ENCODE assay signal across 1 cellular context in the genomic region with DNA sequence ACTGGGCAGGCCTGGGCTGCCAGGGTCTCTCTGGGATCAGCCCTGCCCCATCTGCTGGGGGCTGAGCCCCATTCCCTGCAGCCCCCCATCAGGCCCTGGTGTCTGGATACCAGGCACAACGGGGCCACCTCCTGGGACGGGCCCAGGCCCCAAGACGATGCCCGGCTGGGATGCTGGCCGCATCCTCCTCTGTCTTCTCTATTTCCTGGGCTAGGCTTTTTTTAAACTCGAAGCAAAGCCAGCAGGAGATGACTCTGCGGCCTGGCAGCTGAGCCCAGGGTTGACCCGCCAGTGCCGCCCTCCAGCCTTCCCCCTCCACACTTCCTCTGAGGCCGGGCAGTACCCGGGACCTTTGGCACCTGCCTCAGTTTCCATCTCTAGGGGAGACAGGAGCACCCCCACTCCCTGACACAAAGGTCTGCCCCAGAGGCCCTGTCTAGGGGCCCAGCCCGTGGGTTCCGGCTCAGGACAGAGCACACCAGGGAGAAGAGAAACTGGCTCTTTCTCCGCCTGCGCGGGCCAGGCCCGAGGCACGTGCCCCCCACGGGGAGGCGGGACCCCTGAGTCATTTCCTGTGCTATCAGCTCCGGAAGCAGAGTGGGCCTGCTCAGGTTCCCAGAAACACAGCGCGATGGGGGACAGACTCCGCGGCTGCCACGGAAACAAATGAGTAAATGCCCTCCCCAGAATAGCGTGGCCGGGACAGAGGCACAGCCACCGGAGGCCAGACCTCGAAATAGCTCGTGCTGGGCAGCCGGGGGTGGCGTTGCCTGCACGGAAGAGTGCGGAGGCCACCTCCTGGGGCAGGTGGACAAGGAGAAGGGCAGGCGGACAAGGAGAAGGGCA.
TF ChIP-seq lines count a peak whose summit lies in the region.

No MANE protein-coding gene starts in this region.

TF ChIP-seq in IMR-90, 13 proteins besides CTCF, POLR2A, EP300 and RAD21 (continued from another document):
- TF ChIP-seq, protein P1, sequence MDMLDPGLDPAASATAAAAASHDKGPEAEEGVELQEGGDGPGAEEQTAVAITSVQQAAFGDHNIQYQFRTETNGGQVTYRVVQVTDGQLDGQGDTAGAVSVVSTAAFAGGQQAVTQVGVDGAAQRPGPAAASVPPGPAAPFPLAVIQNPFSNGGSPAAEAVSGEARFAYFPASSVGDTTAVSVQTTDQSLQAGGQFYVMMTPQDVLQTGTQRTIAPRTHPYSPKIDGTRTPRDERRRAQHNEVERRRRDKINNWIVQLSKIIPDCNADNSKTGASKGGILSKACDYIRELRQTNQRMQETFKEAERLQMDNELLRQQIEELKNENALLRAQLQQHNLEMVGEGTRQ (IDR thresholded peaks at IDR 0.05; ENCODE audit: low read depth, low read length): peak; percentile 56; the same call in 1 of the 2 replicates
- no peak for TF ChIP-seq RCOR1 (IDR thresholded peaks at IDR 0.05; ENCODE audit: insufficient replicate concordance, low read length)
- no peak for TF ChIP-seq MAZ (IDR thresholded peaks at IDR 0.05; ENCODE audit: borderline replicate concordance, low read depth, low read length)
- TF ChIP-seq CHD1 (IDR thresholded peaks at IDR 0.05; ENCODE audit: low read depth, low read length): no peak
- TF ChIP-seq BHLHE40 (IDR thresholded peaks at IDR 0.05; ENCODE audit: low read depth, low read length): peak; percentile 91
- no peak for TF ChIP-seq NFE2L2 (IDR thresholded peaks at IDR 0.05; ENCODE audit: low read depth, low read length)
- no peak for TF ChIP-seq MAFK (IDR thresholded peaks at IDR 0.05; ENCODE audit: low read depth, low read length)
- TF ChIP-seq SMC3 (IDR thresholded peaks at IDR 0.05; ENCODE audit: low read depth, low read length): no peak
- TF ChIP-seq, protein P2, sequence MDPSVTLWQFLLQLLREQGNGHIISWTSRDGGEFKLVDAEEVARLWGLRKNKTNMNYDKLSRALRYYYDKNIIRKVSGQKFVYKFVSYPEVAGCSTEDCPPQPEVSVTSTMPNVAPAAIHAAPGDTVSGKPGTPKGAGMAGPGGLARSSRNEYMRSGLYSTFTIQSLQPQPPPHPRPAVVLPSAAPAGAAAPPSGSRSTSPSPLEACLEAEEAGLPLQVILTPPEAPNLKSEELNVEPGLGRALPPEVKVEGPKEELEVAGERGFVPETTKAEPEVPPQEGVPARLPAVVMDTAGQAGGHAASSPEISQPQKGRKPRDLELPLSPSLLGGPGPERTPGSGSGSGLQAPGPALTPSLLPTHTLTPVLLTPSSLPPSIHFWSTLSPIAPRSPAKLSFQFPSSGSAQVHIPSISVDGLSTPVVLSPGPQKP (IDR thresholded peaks at IDR 0.05; ENCODE audit: borderline replicate concordance, low read depth, low read length): no peak
- TF ChIP-seq CEBPB (IDR thresholded peaks at IDR 0.05; ENCODE audit: low read depth, low read length): no peak
- TF ChIP-seq FOS (IDR thresholded peaks at IDR 0.05; ENCODE audit: low read depth, low read length): no peak
- no peak for TF ChIP-seq MXI1 (IDR thresholded peaks at IDR 0.05; ENCODE audit: borderline replicate concordance, low read depth, low read length)
TF ChIP-seq in IMR-90: peak in this region for 3.
